ENCODE assay signal across 8 cellular contexts in the genomic region with DNA sequence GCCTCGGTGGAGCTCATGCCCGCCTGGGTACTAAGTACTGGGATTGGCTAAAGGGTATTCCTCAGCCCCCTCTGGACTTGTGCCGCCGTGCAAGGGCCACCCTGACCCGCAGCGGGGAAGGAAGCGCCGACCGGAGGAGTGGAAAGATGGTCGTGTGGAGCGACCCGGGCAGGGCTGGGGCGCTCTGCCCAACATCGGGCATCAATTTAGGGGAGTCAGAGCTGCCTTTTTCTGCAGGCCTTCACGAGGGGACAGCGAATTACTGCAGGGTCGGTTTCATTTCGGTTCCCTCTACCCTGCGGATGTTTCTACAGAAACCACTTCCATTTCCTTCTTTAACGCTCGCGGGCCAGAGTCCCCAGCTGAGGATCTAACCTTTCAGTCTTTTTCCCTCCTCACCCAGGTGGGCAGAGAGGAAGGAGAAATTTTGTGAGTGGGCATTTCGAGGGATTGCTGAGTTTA. TPM values are rescaled to one million over a fixed set of nuclear protein-coding genes. Genes with fewer than 3 reads are reported as not detected.
DNase-seq lines count a peak whose midpoint lies in the region; ATAC-seq lines count a peak whose summit lies in the region.

No MANE protein-coding gene starts in this region.

- intact Hi-C loops in activated T-helper 1 cell treated with anti-CD3 and anti-CD28 coated beads, Interleukin-12 subunit alpha, Interleukin-12 subunit beta, Interleukin-2, Interleukin-4 antibody, amounts not matched to agents 30 ng/mL and 10 ng/mL and 1 ng/mL, durations not matched to agents 14 hours and 24 hours and 36 hours (cut with micrococcal nuclease) = loop anchor here (2.0 to 10.0 kb wide), 4 partner anchors 176 to 1222 kb away; a partner anchor contains a TSS

- peak; percentile 20 for DNase-seq in stimulated activated CD8-positive, alpha-beta memory T cell treated with anti-CD3 and anti-CD28 coated beads, Interleukin-12 subunit alpha, Interleukin-12 subunit beta, amount 100 ng/mL, for 1 hour (ENCODE audit: low read depth)
- no peak for DNase-seq in stimulated activated CD8-positive, alpha-beta memory T cell treated with anti-CD3 and anti-CD28 coated beads, Interleukin-4, amount 100 ng/mL, for 48 hours
- no peak for DNase-seq in activated T-helper 1 cell treated with anti-CD3 and anti-CD28 coated beads, Interleukin-12 subunit alpha, Interleukin-12 subunit beta, Interleukin-2, Interleukin-4 antibody, amounts not matched to agents 30 ng/mL and 10 ng/mL and 1 ng/mL, durations not matched to agents 14 hours and 24 hours and 36 hours (ENCODE audit: low spot score)
- DNase-seq in stimulated activated effector memory CD8-positive, alpha-beta T cell treated with anti-CD3 and anti-CD28 coated beads, Interleukin-12 subunit alpha, Interleukin-12 subunit beta, amount 100 ng/mL, for 72 hours (ENCODE audit: low spot score in 2 of 2) = no peak
- DNase-seq in stimulated activated CD4-positive, alpha-beta T cell treated with anti-CD3 and anti-CD28 coated beads, Interleukin-2, amount 100 ng/mL, for 48 hours = no peak
- DNase-seq in A172 (ENCODE audit: low spot score) = no peak

- H3K27ac Mint-ChIP-seq in activated T-helper 1 cell treated with anti-CD3 and anti-CD28 coated beads, Interleukin-12 subunit alpha, Interleukin-12 subunit beta, Interleukin-2, Interleukin-4 antibody, amounts not matched to agents 30 ng/mL and 10 ng/mL and 1 ng/mL, durations not matched to agents 14 hours and 24 hours and 36 hours = peak overlapping the region; percentile 100
- peak overlapping the region; percentile 100 for H3K27ac Mint-ChIP-seq in stimulated activated effector memory CD8-positive, alpha-beta T cell treated with anti-CD3 and anti-CD28 coated beads, Interleukin-12 subunit alpha, Interleukin-12 subunit beta, amount 100 ng/mL, for 72 hours

- H3K27me3 Mint-ChIP-seq in activated T-helper 1 cell treated with anti-CD3 and anti-CD28 coated beads, Interleukin-12 subunit alpha, Interleukin-12 subunit beta, Interleukin-2, Interleukin-4 antibody, amounts not matched to agents 30 ng/mL and 10 ng/mL and 1 ng/mL, durations not matched to agents 14 hours and 24 hours and 36 hours (ENCODE audit: insufficient read depth) = no peaks in the 10 kb centered on the region

- peak overlapping the region; percentile 72 for H3K4me3 ChIP-seq in iPS-11a (ENCODE audit: low read depth, low read length)

- no peaks in the 10 kb centered on the region for H3K9me3 Mint-ChIP-seq in activated T-helper 1 cell treated with anti-CD3 and anti-CD28 coated beads, Interleukin-12 subunit alpha, Interleukin-12 subunit beta, Interleukin-2, Interleukin-4 antibody, amounts not matched to agents 30 ng/mL and 10 ng/mL and 1 ng/mL, durations not matched to agents 14 hours and 24 hours and 36 hours
- H3K9me3 Mint-ChIP-seq in stimulated activated effector memory CD8-positive, alpha-beta T cell treated with anti-CD3 and anti-CD28 coated beads, Interleukin-12 subunit alpha, Interleukin-12 subunit beta, amount 100 ng/mL, for 72 hours = no peaks in the 10 kb centered on the region

- peaks cover 20% of the 10 kb centered on the region for H3K36me3 Mint-ChIP-seq in activated T-helper 1 cell treated with anti-CD3 and anti-CD28 coated beads, Interleukin-12 subunit alpha, Interleukin-12 subunit beta, Interleukin-2, Interleukin-4 antibody, amounts not matched to agents 30 ng/mL and 10 ng/mL and 1 ng/mL, durations not matched to agents 14 hours and 24 hours and 36 hours (ENCODE audit: low read depth)
- H3K36me3 Mint-ChIP-seq in stimulated activated effector memory CD8-positive, alpha-beta T cell treated with anti-CD3 and anti-CD28 coated beads, Interleukin-12 subunit alpha, Interleukin-12 subunit beta, amount 100 ng/mL, for 72 hours = peaks cover 67% of the 10 kb centered on the region

- H3K4me1 Mint-ChIP-seq in activated T-helper 1 cell treated with anti-CD3 and anti-CD28 coated beads, Interleukin-12 subunit alpha, Interleukin-12 subunit beta, Interleukin-2, Interleukin-4 antibody, amounts not matched to agents 30 ng/mL and 10 ng/mL and 1 ng/mL, durations not matched to agents 14 hours and 24 hours and 36 hours (ENCODE audit: low read depth) = peaks cover 56% of the 10 kb centered on the region
- peaks cover 42% of the 10 kb centered on the region for H3K4me1 Mint-ChIP-seq in stimulated activated effector memory CD8-positive, alpha-beta T cell treated with anti-CD3 and anti-CD28 coated beads, Interleukin-12 subunit alpha, Interleukin-12 subunit beta, amount 100 ng/mL, for 72 hours

- peak overlapping the region; percentile 95 for H3K4me3 Mint-ChIP-seq in activated T-helper 1 cell treated with anti-CD3 and anti-CD28 coated beads, Interleukin-12 subunit alpha, Interleukin-12 subunit beta, Interleukin-2, Interleukin-4 antibody, amounts not matched to agents 30 ng/mL and 10 ng/mL and 1 ng/mL, durations not matched to agents 14 hours and 24 hours and 36 hours
- H3K4me3 Mint-ChIP-seq in stimulated activated effector memory CD8-positive, alpha-beta T cell treated with anti-CD3 and anti-CD28 coated beads, Interleukin-12 subunit alpha, Interleukin-12 subunit beta, amount 100 ng/mL, for 72 hours = peak overlapping the region; percentile 96

- peak; percentile 22 for ATAC-seq in HG03354 (IDR thresholded peaks at IDR 0.05; ENCODE audit: poor library complexity, severe bottlenecking, unreplicated experiment)
- peak; percentile 20 for ATAC-seq in stimulated activated effector memory CD8-positive, alpha-beta T cell treated with anti-CD3 and anti-CD28 coated beads, Interleukin-12 subunit alpha, Interleukin-12 subunit beta, amount 100 ng/mL, for 72 hours

RNA-seq across cellular contexts. Expression of a gene that starts 1.0 kb away (rescaled TPM):
- 76.1 and 80.5 TPM in 2 replicates for total RNA-seq in activated T-helper 1 cell treated with anti-CD3 and anti-CD28 coated beads, Interleukin-12 subunit alpha, Interleukin-12 subunit beta, Interleukin-2, Interleukin-4 antibody, amounts not matched to agents 30 ng/mL and 10 ng/mL and 1 ng/mL, durations not matched to agents 14 hours and 24 hours and 36 hours
- 53.3 and 57.7 TPM in 2 replicates for total RNA-seq in A172 (2014; rRNA removed; shearing (Covaris generic))

RNA-seq across cellular contexts. Expression of a gene that starts 5.5 kb away (rescaled TPM):
- total RNA-seq in activated T-helper 1 cell treated with anti-CD3 and anti-CD28 coated beads, Interleukin-12 subunit alpha, Interleukin-12 subunit beta, Interleukin-2, Interleukin-4 antibody, amounts not matched to agents 30 ng/mL and 10 ng/mL and 1 ng/mL, durations not matched to agents 14 hours and 24 hours and 36 hours = 61.0 and 62.6 TPM in 2 replicates
- 114 and 143 TPM in 2 replicates for total RNA-seq in A172 (2014; rRNA removed; shearing (Covaris generic))
